ENCODE assay signal across 15 cellular contexts in genomic region chr1:153509036-153509435, GRCh38. TPM values are rescaled to one million over a fixed set of nuclear protein-coding genes. Genes with fewer than 3 reads are reported as not detected.
"Had no signal": no experiment of that assay in that cellular context is flagged by ENCODE, and none has a peak within 500 bp of the region (broad histone marks: within the 10 kb centered on the region; RNA-seq: fewer than 3 reads in every experiment).

No MANE protein-coding gene starts in this region.

- H3K27ac ChIP-seq: body of pancreas, gastrocnemius medialis, prostate gland, upper lobe of right lung had no signal

- H3K4me1 ChIP-seq: prostate gland had no signal

- ATAC-seq: body of pancreas; gastrocnemius medialis; left ventricle myocardium superior; natural killer cell treated with Interleukin-12 subunit alpha and Interleukin-12 subunit beta and Interleukin-15 and Interleukin-18, amount 100 ng/mL, for 72 hours had no signal

- DNase-seq: gastrocnemius medialis, hippocampal formation, left ventricle myocardium superior had no signal

- H3K4me3 ChIP-seq: body of pancreas, esophagus muscularis mucosa, gastrocnemius medialis, ovary, prostate gland, thoracic aorta, upper lobe of right lung had no signal

- H3K27me3 ChIP-seq: body of pancreas, esophagus muscularis mucosa, gastrocnemius medialis, ovary, upper lobe of right lung had no signal

- H3K9me3 ChIP-seq: body of pancreas, esophagus muscularis mucosa, gastrocnemius medialis, ovary, prostate gland, thoracic aorta, upper lobe of right lung had no signal

- H3K36me3 ChIP-seq: esophagus muscularis mucosa, gastrocnemius medialis, ovary, prostate gland, thoracic aorta, upper lobe of right lung had no signal

RNA-seq across cellular contexts. Expression of gene S100A5, which starts 31.7 kb away (rescaled TPM):
- total RNA-seq: body of pancreas; cardiac septum; gastrocnemius medialis; left ventricle myocardium superior; natural killer cell treated with Interleukin-12 subunit alpha and Interleukin-12 subunit beta and Interleukin-15 and Interleukin-18, amount 100 ng/mL, for 72 hours; ovary; prostate gland; thoracic aorta; upper lobe of right lung had no signal
- polyA plus RNA-seq: ovary had no signal

RNA-seq across cellular contexts. Expression of gene S100A3, which starts 40.0 kb away (rescaled TPM):
- total RNA-seq: activated CD4-positive, alpha-beta memory T cell treated with anti-CD3 and anti-CD28 coated beads, Interleukin-2, amount 10 ng/mL, durations not matched to agents 7 days and 5 days; activated CD4-positive, alpha-beta T cell treated with anti-CD3 and anti-CD28 coated beads, Interleukin-2, amount 10 ng/mL, durations not matched to agents 24 days and 14 days; activated T-helper 1 cell treated with anti-CD3 and anti-CD28 coated beads, Interleukin-12 subunit alpha, Interleukin-12 subunit beta, Interleukin-2, Interleukin-4 antibody, amounts not matched to agents 30 ng/mL and 10 ng/mL and 1 ng/mL, durations not matched to agents 14 hours and 24 hours and 36 hours; body of pancreas; natural killer cell treated with Interleukin-12 subunit alpha and Interleukin-12 subunit beta and Interleukin-15 and Interleukin-18, amount 100 ng/mL, for 72 hours had no signal

RNA-seq across cellular contexts. Expression of gene S100A7, which starts 48.6 kb away (rescaled TPM):
- total RNA-seq: activated CD4-positive, alpha-beta memory T cell treated with anti-CD3 and anti-CD28 coated beads, Interleukin-2, amount 10 ng/mL, durations not matched to agents 7 days and 5 days; activated CD4-positive, alpha-beta T cell treated with anti-CD3 and anti-CD28 coated beads, Interleukin-2, amount 10 ng/mL, durations not matched to agents 24 days and 14 days; activated T-helper 1 cell treated with anti-CD3 and anti-CD28 coated beads, Interleukin-12 subunit alpha, Interleukin-12 subunit beta, Interleukin-2, Interleukin-4 antibody, amounts not matched to agents 30 ng/mL and 10 ng/mL and 1 ng/mL, durations not matched to agents 14 hours and 24 hours and 36 hours; body of pancreas; cardiac septum; chondrocyte; esophagus muscularis mucosa; gastrocnemius medialis; left ventricle myocardium superior; natural killer cell treated with Interleukin-12 subunit alpha and Interleukin-12 subunit beta and Interleukin-15 and Interleukin-18, amount 100 ng/mL, for 72 hours; prostate gland; thoracic aorta; upper lobe of right lung had no signal
- polyA plus RNA-seq: ovary had no signal
